Comparison of ENCODE assay signal across 11 cellular contexts in genomic region chr2:192190474-192190873, GRCh38. TPM values are rescaled to one million over a fixed set of nuclear protein-coding genes. Genes with fewer than 3 reads are reported as not detected.
A peak's percentile ranks its signal among the peaks of the same experiment; 100 is the strongest.
DNase-seq lines count a peak whose midpoint lies in the region; ATAC-seq lines count a peak whose summit lies in the region.
"Had no signal": no experiment of that assay in that cellular context is flagged by ENCODE, and none has a peak within 500 bp of the region (broad histone marks: within the 10 kb centered on the region; RNA-seq: fewer than 3 reads in every experiment).

No MANE protein-coding gene starts in this region.

- no peaks in the 10 kb centered on the region for H3K9me3 Mint-ChIP-seq in activated CD8-positive, alpha-beta T cell treated with anti-CD3 and anti-CD28 coated beads, Interleukin-2, amount 10 ng/mL, durations not matched to agents 7 days and 5 days (ENCODE audit: insufficient read depth)

- no peaks in the 10 kb centered on the region for H3K36me3 Mint-ChIP-seq in activated CD8-positive, alpha-beta T cell treated with anti-CD3 and anti-CD28 coated beads, Interleukin-2, amount 10 ng/mL, durations not matched to agents 7 days and 5 days (ENCODE audit: low read depth)

- no peak overlapping the region for H3K9ac ChIP-seq in adipocyte (ENCODE audit: low read length)

- H3K4me3 ChIP-seq in adipocyte (ENCODE audit: low read length) = no peak overlapping the region

- H3K27me3 ChIP-seq in adipocyte (replicated peaks; ENCODE audit: control insufficient read depth, insufficient read depth, low read length) = peaks cover 11% of the 10 kb centered on the region

- H3K9me3 ChIP-seq in adipocyte (ENCODE audit: control insufficient read depth, low read length) = no peaks in the 10 kb centered on the region

- POLR2A ChIA-PET in activated CD8-positive, alpha-beta T cell treated with anti-CD3 and anti-CD28 coated beads, Interleukin-2, amount 10 ng/mL, durations not matched to agents 7 days and 5 days (lab: Charles Lee) = no interaction called here

- peaks cover 17% of the 10 kb centered on the region for H3K4me1 ChIP-seq in adipocyte (ENCODE audit: control insufficient read depth, insufficient read depth, low read length)

- no peak overlapping the region for H3K27ac Mint-ChIP-seq in activated CD8-positive, alpha-beta T cell treated with anti-CD3 and anti-CD28 coated beads, Interleukin-2, amount 10 ng/mL, durations not matched to agents 7 days and 5 days

- peak; percentile 7 for DNase-seq in DMS114 treated with DMSO at 0.1 percent for 48 hours (lab: John Stamatoyannopoulos, UW; ENCODE audit: unreplicated experiment)
- peak; percentile 22 for DNase-seq in HS-5 (ENCODE audit: low read depth)
- peak; percentile 67 for DNase-seq in adipocyte (ENCODE audit: low read depth)
- DNase-seq in lung microvascular endothelial cell (ENCODE audit: low read depth in 2 of 2) = peak; percentile 44 to 53
- DNase-seq in NCI-H1930 (lab: John Stamatoyannopoulos, UW) = no peak
- no peak for DNase-seq in stimulated activated naive CD4-positive, alpha-beta T cell treated with Interleukin-2 at 50 U/mL for 16 hours (lab: John Stamatoyannopoulos, UW)
- DNase-seq in activated CD8-positive, alpha-beta T cell treated with anti-CD3 and anti-CD28 coated beads, Interleukin-2, amount 10 ng/mL, durations not matched to agents 7 days and 5 days = no peak
- DNase-seq: activated CD4-positive, alpha-beta T cell treated with anti-CD3 and anti-CD28 coated beads, Interleukin-2, amount 50 U/mL, for 1 hour; stimulated activated naive CD8-positive, alpha-beta T cell treated with anti-CD3 and anti-CD28 coated beads, Interleukin-15, Interleukin-2, amounts not matched to agents 100 U/mL and 50 U/mL, for 24 hours had no signal

- peaks cover 49% of the 10 kb centered on the region for H3K27me3 Mint-ChIP-seq in activated CD8-positive, alpha-beta T cell treated with anti-CD3 and anti-CD28 coated beads, Interleukin-2, amount 10 ng/mL, durations not matched to agents 7 days and 5 days (ENCODE audit: low read depth)

- H3K36me3 ChIP-seq in adipocyte (ENCODE audit: control insufficient read depth, insufficient read depth, low read length, severe bottlenecking) = no peaks in the 10 kb centered on the region

- CTCF ChIA-PET in activated CD8-positive, alpha-beta T cell treated with anti-CD3 and anti-CD28 coated beads, Interleukin-2, amount 10 ng/mL, durations not matched to agents 7 days and 5 days (lab: Charles Lee) = no interaction called here

- no peak overlapping the region for H3K4me3 Mint-ChIP-seq in activated CD8-positive, alpha-beta T cell treated with anti-CD3 and anti-CD28 coated beads, Interleukin-2, amount 10 ng/mL, durations not matched to agents 7 days and 5 days

- H3K4me1 Mint-ChIP-seq in activated CD8-positive, alpha-beta T cell treated with anti-CD3 and anti-CD28 coated beads, Interleukin-2, amount 10 ng/mL, durations not matched to agents 7 days and 5 days (ENCODE audit: low read depth) = peaks cover 16% of the 10 kb centered on the region

- ATAC-seq in GM18511 (IDR thresholded peaks at IDR 0.05; ENCODE audit: unreplicated experiment) = no peak
- ATAC-seq in activated CD8-positive, alpha-beta T cell treated with anti-CD3 and anti-CD28 coated beads, Interleukin-2, amount 10 ng/mL, durations not matched to agents 7 days and 5 days = no peak
- ATAC-seq: left lobe of liver; stimulated activated naive CD8-positive, alpha-beta T cell treated with anti-CD3 and anti-CD28 coated beads, Interleukin-15, Interleukin-2, amounts not matched to agents 100 U/mL and 50 U/mL, for 24 hours had no signal

RNA-seq across cellular contexts. Expression of gene TMEFF2, which starts 4.3 kb away (rescaled TPM):
- total RNA-seq in lung microvascular endothelial cell = not detected in 2 replicates
- not detected for total RNA-seq in activated CD8-positive, alpha-beta T cell treated with anti-CD3 and anti-CD28 coated beads, Interleukin-2, amount 10 ng/mL, durations not matched to agents 7 days and 5 days
- total RNA-seq: left lobe of liver had no signal

Comparison
In these comparisons a context has a peak if more than half of its experiments do, and no peak if none do; other contexts are left out.
1. DNase-seq: peak in DMS114 treated with DMSO at 0.1 percent for 48 hours (single experiment), HS-5 (single experiment), adipocyte (single experiment) and lung microvascular endothelial cell (2 of 2); none in NCI-H1930 (0 of 2), stimulated activated naive CD4-positive, alpha-beta T cell treated with Interleukin-2 at 50 U/mL for 16 hours (single experiment) and activated CD8-positive, alpha-beta T cell treated with anti-CD3 and anti-CD28 coated beads, Interleukin-2, amount 10 ng/mL, durations not matched to agents 7 days and 5 days (single experiment).